In the genomic region with DNA sequence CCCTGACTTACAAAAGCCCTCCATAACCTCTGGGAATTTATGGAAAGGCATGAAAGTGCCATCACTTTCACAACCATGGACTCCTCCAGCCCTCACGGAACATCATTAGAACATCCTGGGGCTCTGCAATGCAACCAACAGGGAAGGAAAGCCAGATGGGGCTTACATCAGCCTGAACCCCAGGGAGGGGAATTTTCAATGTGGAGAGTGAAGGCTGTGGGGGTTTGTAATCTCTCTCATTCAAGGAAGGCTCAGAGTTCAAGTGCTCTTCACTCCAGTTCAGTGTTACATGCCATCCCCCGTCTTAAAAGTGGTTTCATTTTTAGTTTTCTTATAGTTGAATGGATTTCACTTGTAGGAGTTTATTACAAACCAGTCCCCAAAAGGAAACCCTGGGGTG, we compare ENCODE assay signal across 1 cellular context.
TF ChIP-seq lines count a peak whose summit lies in the region.

No MANE protein-coding gene starts in this region.

TF ChIP-seq in H1, 55 proteins besides CTCF, POLR2A, EP300 and RAD21:
- TF ChIP-seq BCL11A (IDR thresholded peaks at IDR 0.05; ENCODE audit: low read depth in 2 of 2, low read length in 2 of 2) (no peak), SAP30 (IDR thresholded peaks at IDR 0.05; ENCODE audit: insufficient read depth, insufficient replicate concordance, low read length) (no peak), TCF12 (IDR thresholded peaks at IDR 0.05; ENCODE audit: low read depth, low read length) (no peak), SRF (IDR thresholded peaks at IDR 0.05; ENCODE audit: low read depth, low read length) (no peak), CREB1 (IDR thresholded peaks at IDR 0.05) (no peak)
TF ChIP-seq in H1: peak in this region for 0.
